ENCODE assay signal across 1 cellular context in genomic region chr10:4790922-4791321, GRCh38.
TF ChIP-seq lines count a peak whose summit lies in the region.

No MANE protein-coding gene starts in this region.

TF ChIP-seq in HepG2, 621 proteins besides CTCF, POLR2A, EP300 and RAD21:
- 0 out of 2 replicates have a peak, but pooled peaks have one; percentile 48 for TF ChIP-seq ZNF652 (CRISPR knock-in tag; IDR thresholded peaks at IDR 0.05; ENCODE audit: borderline replicate concordance, low read depth)
- TF ChIP-seq, protein P1, sequence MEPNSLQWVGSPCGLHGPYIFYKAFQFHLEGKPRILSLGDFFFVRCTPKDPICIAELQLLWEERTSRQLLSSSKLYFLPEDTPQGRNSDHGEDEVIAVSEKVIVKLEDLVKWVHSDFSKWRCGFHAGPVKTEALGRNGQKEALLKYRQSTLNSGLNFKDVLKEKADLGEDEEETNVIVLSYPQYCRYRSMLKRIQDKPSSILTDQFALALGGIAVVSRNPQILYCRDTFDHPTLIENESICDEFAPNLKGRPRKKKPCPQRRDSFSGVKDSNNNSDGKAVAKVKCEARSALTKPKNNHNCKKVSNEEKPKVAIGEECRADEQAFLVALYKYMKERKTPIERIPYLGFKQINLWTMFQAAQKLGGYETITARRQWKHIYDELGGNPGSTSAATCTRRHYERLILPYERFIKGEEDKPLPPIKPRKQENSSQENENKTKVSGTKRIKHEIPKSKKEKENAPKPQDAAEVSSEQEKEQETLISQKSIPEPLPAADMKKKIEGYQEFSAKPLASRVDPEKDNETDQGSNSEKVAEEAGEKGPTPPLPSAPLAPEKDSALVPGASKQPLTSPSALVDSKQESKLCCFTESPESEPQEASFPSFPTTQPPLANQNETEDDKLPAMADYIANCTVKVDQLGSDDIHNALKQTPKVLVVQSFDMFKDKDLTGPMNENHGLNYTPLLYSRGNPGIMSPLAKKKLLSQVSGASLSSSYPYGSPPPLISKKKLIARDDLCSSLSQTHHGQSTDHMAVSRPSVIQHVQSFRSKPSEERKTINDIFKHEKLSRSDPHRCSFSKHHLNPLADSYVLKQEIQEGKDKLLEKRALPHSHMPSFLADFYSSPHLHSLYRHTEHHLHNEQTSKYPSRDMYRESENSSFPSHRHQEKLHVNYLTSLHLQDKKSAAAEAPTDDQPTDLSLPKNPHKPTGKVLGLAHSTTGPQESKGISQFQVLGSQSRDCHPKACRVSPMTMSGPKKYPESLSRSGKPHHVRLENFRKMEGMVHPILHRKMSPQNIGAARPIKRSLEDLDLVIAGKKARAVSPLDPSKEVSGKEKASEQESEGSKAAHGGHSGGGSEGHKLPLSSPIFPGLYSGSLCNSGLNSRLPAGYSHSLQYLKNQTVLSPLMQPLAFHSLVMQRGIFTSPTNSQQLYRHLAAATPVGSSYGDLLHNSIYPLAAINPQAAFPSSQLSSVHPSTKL (CRISPR knock-in tag; IDR thresholded peaks at IDR 0.05), result 0 out of 2 replicates have a peak, but pooled peaks have one; percentile 13
- peak; percentile 69 for TF ChIP-seq SOX5 (CRISPR knock-in tag; IDR thresholded peaks at IDR 0.05; ENCODE audit: borderline replicate concordance)
- TF ChIP-seq RXRB (CRISPR knock-in tag; IDR thresholded peaks at IDR 0.05; ENCODE audit: borderline replicate concordance), result peak; percentile 38; the same call in 1 of the 2 replicates
- TF ChIP-seq TCF7 (IDR thresholded peaks at IDR 0.05; ENCODE audit: low read depth), result 0 out of 2 replicates have a peak, but pooled peaks have one; percentile 12
- TF ChIP-seq SOX13 (IDR thresholded peaks at IDR 0.05), result no peak
- peak in 1 of 2 experiments; percentile 29; a peak in 1 of 4 replicates for TF ChIP-seq SOX13 (CRISPR knock-in tag; conservative IDR thresholded peaks at IDR 0.05 in 1 of 2, IDR thresholded peaks at IDR 0.05 in 1 of 2)
- no peak for TF ChIP-seq TFE3 (CRISPR knock-in tag; IDR thresholded peaks at IDR 0.05)
- TF ChIP-seq RARA (CRISPR knock-in tag; IDR thresholded peaks at IDR 0.05), result peak; percentile 85
- TF ChIP-seq SNRNP70 (IDR thresholded peaks at IDR 0.05; ENCODE audit: low read depth, low read length), result no peak
- TF ChIP-seq ZNF644 (CRISPR knock-in tag; IDR thresholded peaks at IDR 0.05; ENCODE audit: low read depth), result no peak
- no peak for TF ChIP-seq CEBPG (CRISPR knock-in tag; IDR thresholded peaks at IDR 0.05)
